In genomic region chr7:123533929-123534382, GRCh38 we compare ENCODE assay signal across 8 cellular contexts. TPM values are rescaled to one million over a fixed set of nuclear protein-coding genes. Genes with fewer than 3 reads are reported as not detected.
DNase-seq lines count a peak whose midpoint lies in the region; ATAC-seq and TF ChIP-seq lines count a peak whose summit lies in the region.

No MANE protein-coding gene starts in this region.

- H3K27ac ChIP-seq in hepatocyte: peak overlapping the region; percentile 32

- no peaks in the 10 kb centered on the region for H3K9me2 ChIP-seq in hepatocyte (replicated peaks; ENCODE audit: insufficient read depth)

- no peaks in the 10 kb centered on the region for H3K36me3 Mint-ChIP-seq in activated CD4-positive, alpha-beta memory T cell treated with anti-CD3 and anti-CD28 coated beads, Interleukin-2, amount 10 ng/mL, durations not matched to agents 7 days and 5 days (ENCODE audit: low read depth)
- H3K36me3 Mint-ChIP-seq in stimulated activated naive B cell treated with anti-CD40 and anti-IgM and Interleukin-4, amounts not matched to agents 10 μg/mL and 1 μg/mL and 100 μg/mL, for 72 hours: no peaks in the 10 kb centered on the region

- CTCF ChIA-PET in activated CD4-positive, alpha-beta memory T cell treated with anti-CD3 and anti-CD28 coated beads, Interleukin-2, amount 10 ng/mL, durations not matched to agents 7 days and 5 days (lab: Charles Lee): interaction anchor here (2.2 to 3.0 kb wide), 2 partner anchors 24 to 39 kb away, joined by 15 to 24 read pairs; partner anchors contain the start of gene NDUFA5

- H3K4me3 Mint-ChIP-seq in activated CD4-positive, alpha-beta memory T cell treated with anti-CD3 and anti-CD28 coated beads, Interleukin-2, amount 10 ng/mL, durations not matched to agents 7 days and 5 days: peak overlapping the region; percentile 89
- H3K4me3 Mint-ChIP-seq in stimulated activated naive B cell treated with anti-CD40 and anti-IgM and Interleukin-4, amounts not matched to agents 10 μg/mL and 1 μg/mL and 100 μg/mL, for 72 hours: peak overlapping the region; percentile 88 to 99

- peak; percentile 2 for DNase-seq in AG08395 (ENCODE audit: low spot score)
- DNase-seq in activated CD4-positive, alpha-beta memory T cell treated with anti-CD3 and anti-CD28 coated beads, Interleukin-2, amount 10 ng/mL, durations not matched to agents 7 days and 5 days: no peak
- no peak for DNase-seq in hepatocyte (ENCODE audit: low spot score)
- no peak for DNase-seq in stimulated activated naive B cell treated with anti-CD40 and anti-IgM and Interleukin-4, amounts not matched to agents 10 μg/mL and 1 μg/mL and 100 μg/mL, for 72 hours
- DNase-seq in stimulated activated naive CD4-positive, alpha-beta T cell treated with Interleukin-2 at 50 U/mL for 16 hours (lab: John Stamatoyannopoulos, UW): no peak
- DNase-seq in NCI-H1694 (lab: John Stamatoyannopoulos, UW): no peak

- H3K27me3 ChIP-seq in hepatocyte: peaks cover 10% of the 10 kb centered on the region

- POLR2A ChIA-PET in activated CD4-positive, alpha-beta memory T cell treated with anti-CD3 and anti-CD28 coated beads, Interleukin-2, amount 10 ng/mL, durations not matched to agents 7 days and 5 days (lab: Charles Lee): no interaction called here

- no peaks in the 10 kb centered on the region for H3K9me3 Mint-ChIP-seq in activated CD4-positive, alpha-beta memory T cell treated with anti-CD3 and anti-CD28 coated beads, Interleukin-2, amount 10 ng/mL, durations not matched to agents 7 days and 5 days
- no peaks in the 10 kb centered on the region for H3K9me3 Mint-ChIP-seq in stimulated activated naive B cell treated with anti-CD40 and anti-IgM and Interleukin-4, amounts not matched to agents 10 μg/mL and 1 μg/mL and 100 μg/mL, for 72 hours

- H3K4me1 Mint-ChIP-seq in activated CD4-positive, alpha-beta memory T cell treated with anti-CD3 and anti-CD28 coated beads, Interleukin-2, amount 10 ng/mL, durations not matched to agents 7 days and 5 days: peaks cover 27% of the 10 kb centered on the region
- peaks cover 14 to 15% of the 10 kb centered on the region in 2 donors for H3K4me1 Mint-ChIP-seq in stimulated activated naive B cell treated with anti-CD40 and anti-IgM and Interleukin-4, amounts not matched to agents 10 μg/mL and 1 μg/mL and 100 μg/mL, for 72 hours

- no peaks in the 10 kb centered on the region for H4K20me1 ChIP-seq in hepatocyte (ENCODE audit: insufficient read depth, poor library complexity, severe bottlenecking)

- no peaks in the 10 kb centered on the region for H3K9me3 ChIP-seq in hepatocyte (ENCODE audit: low read depth)

- H3K27ac Mint-ChIP-seq in activated CD4-positive, alpha-beta memory T cell treated with anti-CD3 and anti-CD28 coated beads, Interleukin-2, amount 10 ng/mL, durations not matched to agents 7 days and 5 days: no peak overlapping the region
- H3K27ac Mint-ChIP-seq in stimulated activated naive B cell treated with anti-CD40 and anti-IgM and Interleukin-4, amounts not matched to agents 10 μg/mL and 1 μg/mL and 100 μg/mL, for 72 hours: no peak overlapping the region

- peak overlapping the region; percentile 87 for H3K4me2 ChIP-seq in hepatocyte

- H3K36me3 ChIP-seq in hepatocyte (replicated peaks; ENCODE audit: insufficient read depth, low read depth): no peaks in the 10 kb centered on the region

- H3K4me3 ChIP-seq in hepatocyte: peak overlapping the region; percentile 31

- WGBS in hepatocyte (ENCODE audit: low lambda C conversion rate, missing lambda C conversion rate): 7% methylated on average over 9 of the region's 9 CpGs

- TF ChIP-seq CTCF in hepatocyte (IDR thresholded peaks at IDR 0.05; ENCODE audit: poor library complexity): no peak

- H2AFZ ChIP-seq in hepatocyte: peak overlapping the region; percentile 59

- no peaks in the 10 kb centered on the region for H3K79me2 ChIP-seq in hepatocyte

- H3K4me1 ChIP-seq in hepatocyte (ENCODE audit: insufficient read depth): no peaks in the 10 kb centered on the region

- ATAC-seq in GM19023 (IDR thresholded peaks at IDR 0.05; ENCODE audit: unreplicated experiment): peak; percentile 14
- peak; percentile 4 for ATAC-seq in HG03139 (IDR thresholded peaks at IDR 0.05; ENCODE audit: unreplicated experiment)
- peak; percentile 15 to 27 for ATAC-seq in stimulated activated naive B cell treated with anti-CD40 and anti-IgM and Interleukin-4, amounts not matched to agents 10 μg/mL and 1 μg/mL and 100 μg/mL, for 72 hours (replicated peaks)

- H3K27me3 Mint-ChIP-seq in activated CD4-positive, alpha-beta memory T cell treated with anti-CD3 and anti-CD28 coated beads, Interleukin-2, amount 10 ng/mL, durations not matched to agents 7 days and 5 days: peaks cover 22% of the 10 kb centered on the region
- peaks cover 17 to 21% of the 10 kb centered on the region in 2 donors for H3K27me3 Mint-ChIP-seq in stimulated activated naive B cell treated with anti-CD40 and anti-IgM and Interleukin-4, amounts not matched to agents 10 μg/mL and 1 μg/mL and 100 μg/mL, for 72 hours

RNA-seq across cellular contexts. Expression of gene IQUB, which starts 0.4 kb away (rescaled TPM):
- not detected for total RNA-seq in activated CD4-positive, alpha-beta memory T cell treated with anti-CD3 and anti-CD28 coated beads, Interleukin-2, amount 10 ng/mL, durations not matched to agents 7 days and 5 days
- 1.0 and 2.2 TPM in 2 replicates for total RNA-seq in hepatocyte
- 0.79 and 0.97 TPM in 2 replicates for polyA plus RNA-seq in hepatocyte

RNA-seq across cellular contexts. Expression of gene NDUFA5, which starts 23.7 kb away (rescaled TPM):
- 10 to 100 TPM; 52.7 to 54.0 TPM for total RNA-seq in activated CD4-positive, alpha-beta memory T cell treated with anti-CD3 and anti-CD28 coated beads, Interleukin-2, amount 10 ng/mL, durations not matched to agents 7 days and 5 days
- total RNA-seq in hepatocyte: 94.9 and 104 TPM in 2 replicates
- polyA plus RNA-seq in hepatocyte: 127 and 137 TPM in 2 replicates
